In genomic region chrX:62839596-62839995, GRCh38 we compare ENCODE assay signal across 8 cellular contexts.
"Had no signal": no experiment of that assay in that cellular context is flagged by ENCODE, and none has a peak within 500 bp of the region (broad histone marks: within the 10 kb centered on the region; RNA-seq: fewer than 3 reads in every experiment).

No MANE protein-coding gene starts in this region.

- H3K4me3 ChIP-seq: GM12878 had no signal

- ATAC-seq: GM12878 had no signal

- DNase-seq: GDM1, GF-D8 had no signal

- FAIRE-seq: G401.6, GM12878, GM12891, GM12892, GM18507, GM19239 had no signal
